9 cellular contexts compared by ENCODE assay signal in genomic region chr2:134282638-134283400, GRCh38. TPM values are rescaled to one million over a fixed set of nuclear protein-coding genes. Genes with fewer than 3 reads are reported as not detected.
A peak's percentile ranks its signal among the peaks of the same experiment; 100 is the strongest.
DNase-seq lines count a peak whose midpoint lies in the region; ATAC-seq and FAIRE-seq lines count a peak whose summit lies in the region.
"Had no signal": no experiment of that assay in that cellular context is flagged by ENCODE, and none has a peak within 500 bp of the region (broad histone marks: within the 10 kb centered on the region; RNA-seq: fewer than 3 reads in every experiment).

No MANE protein-coding gene starts in this region.

- peak; percentile 87 for ATAC-seq in HG03064 (IDR thresholded peaks at IDR 0.05; ENCODE audit: low read depth, unreplicated experiment)

- DNase-seq in SIG-M5 treated with dmso at 0.1 percent for 504 hours (lab: John Stamatoyannopoulos, UW; ENCODE audit: unreplicated experiment) = peak; percentile 41
- DNase-seq in SIG-M5 (lab: John Stamatoyannopoulos, UW) = no peak
- peak; percentile 51 to 59 for DNase-seq in activated CD4-positive, alpha-beta T cell treated with anti-CD3 and anti-CD28 coated beads, Interleukin-2, amount 50 U/mL, for 48 hours
- peak; percentile 59 for DNase-seq in stimulated activated CD8-positive, alpha-beta memory T cell treated with anti-CD3 and anti-CD28 coated beads, Interleukin-4, amount 100 ng/mL, for 48 hours
- no peak for DNase-seq in HT-29 (ENCODE audit: low spot score)
- DNase-seq in COR-L47 (lab: John Stamatoyannopoulos, UW) = no peak
- DNase-seq in HTR-8/SVneo (ENCODE audit: insufficient read length, low spot score) = no peak

- FAIRE-seq in HTR-8/SVneo (lab: Jason Lieb, UNC) = no peak
- FAIRE-seq: A204.1 had no signal

RNA-seq across cellular contexts. Expression of gene MGAT5, which starts 28.9 kb away (rescaled TPM):
- 46.9 and 55.9 TPM in 2 replicates for total RNA-seq in HT-29 (2014; rRNA removed; shearing (Covaris generic))

Comparison
In these comparisons a context has a peak if more than half of its experiments do, and no peak if none do; other contexts are left out.
1. DNase-seq: peak in SIG-M5 treated with dmso at 0.1 percent for 504 hours (single experiment), activated CD4-positive, alpha-beta T cell treated with anti-CD3 and anti-CD28 coated beads, Interleukin-2, amount 50 U/mL, for 48 hours (2 of 2) and stimulated activated CD8-positive, alpha-beta memory T cell treated with anti-CD3 and anti-CD28 coated beads, Interleukin-4, amount 100 ng/mL, for 48 hours (single experiment); none in SIG-M5 (single experiment), HT-29 (single experiment), COR-L47 (single experiment) and HTR-8/SVneo (single experiment).